In genomic region chr9:126052791-126053190, GRCh38 we compare ENCODE assay signal across 19 cellular contexts.
"Had no signal": no experiment of that assay in that cellular context is flagged by ENCODE, and none has a peak within 500 bp of the region (broad histone marks: within the 10 kb centered on the region; RNA-seq: fewer than 3 reads in every experiment).

No MANE protein-coding gene starts in this region.

- H3K27me3 ChIP-seq: vagina had no signal

- H3K36me3 ChIP-seq: suprapubic skin, transverse colon, vagina had no signal

- H3K27ac ChIP-seq: dorsolateral prefrontal cortex, psoas muscle, skin epidermis, suprapubic skin, transverse colon, vagina had no signal

- H3K4me3 ChIP-seq: dorsolateral prefrontal cortex, mucosa of descending colon, psoas muscle, skin epidermis, suprapubic skin, transverse colon, vagina had no signal

- ATAC-seq: mucosa of descending colon; natural killer cell treated with Interleukin-12 subunit alpha and Interleukin-12 subunit beta and Interleukin-15 and Interleukin-18, amount 100 ng/mL, for 72 hours; psoas muscle; right cardiac atrium; stimulated activated naive CD8-positive, alpha-beta T cell treated with anti-CD3 and anti-CD28 coated beads, Interleukin-15, amount 100 ng/mL, for 72 hours had no signal

- H3K4me1 ChIP-seq: psoas muscle, suprapubic skin had no signal

- H3K9me3 ChIP-seq: mucosa of descending colon, psoas muscle, suprapubic skin, transverse colon, vagina had no signal

- DNase-seq: cortex of kidney; effector CD4-positive, alpha-beta T cell; kidney glomerular epithelial cell; mesenchymal stem cell; naive B cell; right cardiac atrium; stimulated activated CD4-positive, alpha-beta T cell treated with anti-CD3 and anti-CD28 coated beads, Interleukin-15, amount 100 ng/mL, for 24 hours; stimulated activated CD4-positive, alpha-beta T cell treated with anti-CD3 and anti-CD28 coated beads, Interleukin-2, amount 100 ng/mL, for 48 hours; stimulated activated CD8-positive, alpha-beta memory T cell treated with anti-CD3 and anti-CD28 coated beads, Interleukin-4, amount 100 ng/mL, for 48 hours; stimulated activated naive CD4-positive, alpha-beta T cell; stimulated activated naive CD8-positive, alpha-beta T cell treated with anti-CD3 and anti-CD28 coated beads, Interleukin-15, amount 100 ng/mL, for 72 hours; transverse colon had no signal
